ENCODE assay signal across 1 cellular context in genomic region chr9:131289301-131290038, GRCh38.
TF ChIP-seq lines count a peak whose summit lies in the region.

Gene PLPP7, plus strand, starts transcription at chr9:131289723. Its CDS starts 275 bp downstream, at chr9:131289998.

TF ChIP-seq in K562, 482 proteins besides CTCF, POLR2A, EP300 and RAD21 (continued from another document and continues in another):
- TF ChIP-seq ZFP30 (CRISPR knock-in tag; IDR thresholded peaks at IDR 0.05; ENCODE audit: borderline replicate concordance) = no peak
- peak; percentile 90 for TF ChIP-seq HCFC1 (IDR thresholded peaks at IDR 0.05; ENCODE audit: low read depth, low read length)
- no peak for TF ChIP-seq TBL1XR1 (IDR thresholded peaks at IDR 0.05; ENCODE audit: low read length in 2 of 2)
- no peak for TF ChIP-seq ZBTB49 (CRISPR knock-in tag; IDR thresholded peaks at IDR 0.05; ENCODE audit: borderline replicate concordance)
- 0 out of 2 replicates have a peak, but pooled peaks have one; percentile 23 for TF ChIP-seq CREB1 (IDR thresholded peaks at IDR 0.05)
- TF ChIP-seq CREB1 (CRISPR knock-in tag; IDR thresholded peaks at IDR 0.05) = no peak
- no peak for TF ChIP-seq MED1 (CRISPR knock-in tag; IDR thresholded peaks at IDR 0.05; ENCODE audit: borderline replicate concordance)
- TF ChIP-seq MCM5 (IDR thresholded peaks at IDR 0.05; ENCODE audit: low read depth) = no peak
- TF ChIP-seq AFF1 (IDR thresholded peaks at IDR 0.05; ENCODE audit: low read depth in 1 of 2, partially characterized antibody in 2 of 2) = peak in 1 of 2 experiments; percentile 57
- TF ChIP-seq BACH1 (tag; IDR thresholded peaks at IDR 0.05) = no peak
- TF ChIP-seq MYBL2 (IDR thresholded peaks at IDR 0.05; ENCODE audit: low read depth) = peak; percentile 58
- no peak for TF ChIP-seq MYBL2 (CRISPR knock-in tag; IDR thresholded peaks at IDR 0.05; ENCODE audit: borderline replicate concordance)
- peak; percentile 83 for TF ChIP-seq TFAP4 (CRISPR knock-in tag; IDR thresholded peaks at IDR 0.05; ENCODE audit: borderline replicate concordance)
- no peak for TF ChIP-seq ZNF79 (CRISPR knock-in tag; IDR thresholded peaks at IDR 0.05; ENCODE audit: low read depth)
- no peak for TF ChIP-seq ZNF445 (CRISPR knock-in tag; IDR thresholded peaks at IDR 0.05; ENCODE audit: low read depth)
- no peak for TF ChIP-seq ZNF311 (CRISPR knock-in tag; IDR thresholded peaks at IDR 0.05)
- TF ChIP-seq ARID1B (IDR thresholded peaks at IDR 0.05) = no peak
- TF ChIP-seq SRF (CRISPR knock-in tag; IDR thresholded peaks at IDR 0.05) = no peak
- no peak for TF ChIP-seq RFX5 (IDR thresholded peaks at IDR 0.05; ENCODE audit: low read depth, low read length)
- no peak for TF ChIP-seq CGGBP1 (CRISPR knock-in tag; IDR thresholded peaks at IDR 0.05)
- no peak for TF ChIP-seq THRB (CRISPR knock-in tag; conservative IDR thresholded peaks at IDR 0.05)
- TF ChIP-seq HDAC6 (IDR thresholded peaks at IDR 0.05; ENCODE audit: low read depth, low read length) = no peak
- TF ChIP-seq EHMT2 (IDR thresholded peaks at IDR 0.05) = no peak
- no peak for TF ChIP-seq ZNF41 (CRISPR knock-in tag; conservative IDR thresholded peaks at IDR 0.05)
- no peak for TF ChIP-seq ZNF24 (IDR thresholded peaks at IDR 0.05)
- no peak for TF ChIP-seq ZHX1 (conservative IDR thresholded peaks at IDR 0.05; ENCODE audit: low read length)
- TF ChIP-seq L3MBTL2 (IDR thresholded peaks at IDR 0.05) = peak; percentile 48; the same call in 1 of the 2 replicates
- no peak for TF ChIP-seq ETV1 (tag; conservative IDR thresholded peaks at IDR 0.05; ENCODE audit: low read depth)
- TF ChIP-seq HMG20A (CRISPR knock-in tag; conservative IDR thresholded peaks at IDR 0.05) = no peak
- no peak for TF ChIP-seq ZNF57 (CRISPR knock-in tag; IDR thresholded peaks at IDR 0.05)
- no peak for TF ChIP-seq NEUROD1 (IDR thresholded peaks at IDR 0.05; ENCODE audit: borderline replicate concordance, low read depth, low read length, partially characterized antibody)
- no peak for TF ChIP-seq STAT5A (IDR thresholded peaks at IDR 0.05; ENCODE audit: borderline replicate concordance, low read length)
- TF ChIP-seq ZNF707 (CRISPR knock-in tag; conservative IDR thresholded peaks at IDR 0.05) = no peak
- TF ChIP-seq TCF3 (CRISPR knock-in tag; IDR thresholded peaks at IDR 0.05) = no peak
- TF ChIP-seq PRDM10 (IDR thresholded peaks at IDR 0.05; ENCODE audit: partially characterized antibody) = peak; percentile 54
- TF ChIP-seq SETDB1 (IDR thresholded peaks at IDR 0.05; ENCODE audit: low read length) = no peak
- TF ChIP-seq CTBP1 (IDR thresholded peaks at IDR 0.05; ENCODE audit: borderline replicate concordance) = peak; percentile 27; the same call in 1 of the 2 replicates
- no peak for TF ChIP-seq SMARCE1 (IDR thresholded peaks at IDR 0.05)
- TF ChIP-seq ZC3H4 (CRISPR knock-in tag; IDR thresholded peaks at IDR 0.05; ENCODE audit: borderline replicate concordance) = no peak
- peak; percentile 86 for TF ChIP-seq ZNF143 (CRISPR knock-in tag; IDR thresholded peaks at IDR 0.05)
- TF ChIP-seq ZNF133 (CRISPR knock-in tag; IDR thresholded peaks at IDR 0.05) = no peak
- TF ChIP-seq ERF (CRISPR knock-in tag; IDR thresholded peaks at IDR 0.05) = no peak
- no peak for TF ChIP-seq ZNF239 (CRISPR knock-in tag; IDR thresholded peaks at IDR 0.05)
- no peak for TF ChIP-seq NUFIP1 (IDR thresholded peaks at IDR 0.05; ENCODE audit: partially characterized antibody)
- no peak for TF ChIP-seq ID3 (CRISPR knock-in tag; IDR thresholded peaks at IDR 0.05)
- no peak for TF ChIP-seq ID3 (tag; IDR thresholded peaks at IDR 0.05)
- no peak for TF ChIP-seq TCF7L2 (IDR thresholded peaks at IDR 0.05; ENCODE audit: low read depth, low read length)
- peak; percentile 59 to 69; a peak in 3 of 4 replicates for TF ChIP-seq SIX5 (IDR thresholded peaks at IDR 0.05; ENCODE audit: borderline replicate concordance in 1 of 2, insufficient read depth in 1 of 2, low read depth in 1 of 2, low read length in 2 of 2)
- TF ChIP-seq TRIM28 (IDR thresholded peaks at IDR 0.05) = no peak
- TF ChIP-seq MNT (conservative IDR thresholded peaks at IDR 0.05) = no peak
- TF ChIP-seq ATF7 (IDR thresholded peaks at IDR 0.05) = peak; percentile 89
- TF ChIP-seq ILK (tag; IDR thresholded peaks at IDR 0.05; ENCODE audit: borderline replicate concordance, low read depth) = no peak
- no peak for TF ChIP-seq PRMT5 (CRISPR knock-in tag; IDR thresholded peaks at IDR 0.05)
